Comparison of ENCODE assay signal across 18 cellular contexts in the genomic region with DNA sequence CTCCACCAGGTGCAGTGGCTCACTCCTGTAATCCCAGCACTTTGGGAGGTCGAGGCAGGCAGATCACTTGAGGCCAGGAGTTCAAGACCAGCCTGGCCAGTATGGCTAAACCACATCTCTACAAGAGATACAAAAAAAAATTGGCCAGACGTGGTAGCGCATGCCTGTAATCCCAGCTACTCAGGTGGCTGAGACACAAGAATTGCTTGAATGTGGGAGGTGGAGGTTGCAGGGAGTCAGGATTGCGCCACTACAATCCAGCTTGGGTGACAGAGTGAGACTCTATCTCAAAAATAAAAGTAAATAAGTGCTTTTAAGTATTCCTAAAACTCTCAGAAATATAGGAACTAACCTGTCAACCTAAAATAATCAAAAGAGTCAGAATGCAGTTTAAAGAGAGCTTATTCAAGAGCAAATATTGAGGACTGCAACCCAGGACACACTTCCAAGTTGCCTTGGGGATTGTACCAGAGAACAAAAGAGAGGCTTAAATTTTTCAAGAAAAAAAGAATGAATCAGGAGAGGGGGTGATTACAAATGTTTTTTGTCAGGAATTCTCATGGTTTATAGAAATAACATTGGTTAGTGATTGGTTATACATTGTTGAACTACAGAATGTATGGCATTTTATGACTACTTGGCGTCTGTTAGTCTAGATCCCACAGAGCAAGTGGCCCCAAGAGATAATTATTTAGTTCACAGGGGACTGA. TPM values are rescaled to one million over a fixed set of nuclear protein-coding genes. Genes with fewer than 3 reads are reported as not detected.
A peak's percentile ranks its signal among the peaks of the same experiment; 100 is the strongest.
DNase-seq lines count a peak whose midpoint lies in the region; ATAC-seq, FAIRE-seq and TF ChIP-seq lines count a peak whose summit lies in the region.
"Had no signal": no experiment of that assay in that cellular context is flagged by ENCODE, and none has a peak within 500 bp of the region (broad histone marks: within the 10 kb centered on the region; RNA-seq: fewer than 3 reads in every experiment).

No MANE protein-coding gene starts in this region.

- peaks cover 11% of the 10 kb centered on the region for H3K9me3 ChIP-seq in A673 (ENCODE audit: low read depth, low read length, poor library complexity, severe bottlenecking)

- intact Hi-C loops in A673 (cut with micrococcal nuclease; ENCODE audit: unreplicated experiment) (no loop called here), CD14-positive monocyte (cut with micrococcal nuclease) (no loop called here)

- POLR2A ChIA-PET in A673 (lab: Charles Lee; ENCODE audit: low non-redundant PET), result no interaction called here

- DNase-seq in A673 (ENCODE audit: low spot score) (peak; percentile 74), HK-2 (ENCODE audit: unreplicated experiment) (peak; percentile 26), RCC 7860 (ENCODE audit: low spot score) (peak; percentile 91), kidney glomerular epithelial cell (lab: John Stamatoyannopoulos, UW) (peak; percentile 42), NCI-H345 (lab: John Stamatoyannopoulos, UW) (no peak), omental fat pad (ENCODE audit: low spot score) (no peak), CD14-positive monocyte (ENCODE audit: low spot score) (no peak)
- DNase-seq: C1 segment of cervical spinal cord; CD4-positive, alpha-beta memory T cell; DND-41; GF-D8; GOT3; H9; HFFc6 had no signal

- H3K27ac Mint-ChIP-seq in CD14-positive monocyte, result no peak overlapping the region
- H3K27ac Mint-ChIP-seq: B cell, H9, HFFc6 had no signal

- no peak overlapping the region for H3K4me3 Mint-ChIP-seq in CD14-positive monocyte
- H3K4me3 Mint-ChIP-seq: B cell; CD4-positive, alpha-beta memory T cell; H9; HFFc6 had no signal

- peaks cover 7 to 29% (median 21%) of the 10 kb centered on the region in 7 donors for H3K9me3 Mint-ChIP-seq in CD14-positive monocyte

- CTCF ChIA-PET in A673 (lab: Charles Lee), result no interaction called here

- no peaks in the 10 kb centered on the region for H3K27me3 ChIP-seq in A673 (replicated peaks; ENCODE audit: insufficient read depth, low read depth, low read length, poor library complexity)

- FAIRE-seq in RCC 7860 (lab: Jason Lieb, UNC), result peak; percentile 92
- FAIRE-seq: D721Med, GM19239 had no signal

- no peaks in the 10 kb centered on the region for H3K36me3 Mint-ChIP-seq in CD14-positive monocyte
- H3K36me3 Mint-ChIP-seq: CD4-positive, alpha-beta memory T cell had no signal

- TF ChIP-seq CTCF in A673 (conservative IDR thresholded peaks at IDR 0.05; ENCODE audit: low read depth, low read length) (no peak), omental fat pad (IDR thresholded peaks at IDR 0.05) (no peak), CD14-positive monocyte (IDR thresholded peaks at IDR 0.05) (no peak)

- no TSS peak for BruUV-seq in A673 (replicated peaks; lab: Mats Ljungman, UMichigan)

- H3K4me1 Mint-ChIP-seq in CD14-positive monocyte, result no peaks in the 10 kb centered on the region
- H3K4me1 Mint-ChIP-seq: B cell; CD4-positive, alpha-beta memory T cell had no signal

- peaks cover 7% of the 10 kb centered on the region for H3K4me1 ChIP-seq in A673 (ENCODE audit: insufficient read depth, low read length, poor library complexity, severe bottlenecking)

- H3K36me3 ChIP-seq in A673 (ENCODE audit: insufficient read depth, low read length, poor library complexity, severe bottlenecking), result no peaks in the 10 kb centered on the region

- no peak overlapping the region for H3K4me3 ChIP-seq in A673 (ENCODE audit: low read depth, low read length, poor library complexity, severe bottlenecking)

- no peak for ATAC-seq in HG02759 (IDR thresholded peaks at IDR 0.05; ENCODE audit: unreplicated experiment)
- no peak for ATAC-seq in omental fat pad (ENCODE audit: low FRiP score)

- H3K27ac ChIP-seq in A673 (ENCODE audit: low read depth, low read length, poor library complexity, severe bottlenecking), result no peak overlapping the region

- no peaks in the 10 kb centered on the region for H3K27me3 Mint-ChIP-seq in CD14-positive monocyte (ENCODE audit: low read depth in 3 of 3)

RNA-seq across cellular contexts. Expression of gene PPP1R9A, which starts 33.2 kb away (rescaled TPM):
- total RNA-seq in A673 (2021), result 13.3 and 15.6 TPM in 2 replicates
- 10 to 100 TPM in 2 of 4 donors, 1 to 10 TPM in 2; 5.5 to 16.5 (median 9.6) TPM for total RNA-seq in omental fat pad
- polyA plus RNA-seq in CD14-positive monocyte, result not detected
- total RNA-seq: CD4-positive, alpha-beta memory T cell; HFFc6 had no signal
- polyA plus RNA-seq: CD4-positive, alpha-beta memory T cell had no signal

Comparison
In these comparisons a context has a peak if more than half of its experiments do, and no peak if none do; other contexts are left out.
1. DNase-seq: peak in A673 (single experiment), HK-2 (single experiment), RCC 7860 (single experiment) and kidney glomerular epithelial cell (single experiment); none in NCI-H345 (single experiment), omental fat pad (single experiment) and CD14-positive monocyte (single experiment).